ENCODE assay signal across 8 cellular contexts in the genomic region with DNA sequence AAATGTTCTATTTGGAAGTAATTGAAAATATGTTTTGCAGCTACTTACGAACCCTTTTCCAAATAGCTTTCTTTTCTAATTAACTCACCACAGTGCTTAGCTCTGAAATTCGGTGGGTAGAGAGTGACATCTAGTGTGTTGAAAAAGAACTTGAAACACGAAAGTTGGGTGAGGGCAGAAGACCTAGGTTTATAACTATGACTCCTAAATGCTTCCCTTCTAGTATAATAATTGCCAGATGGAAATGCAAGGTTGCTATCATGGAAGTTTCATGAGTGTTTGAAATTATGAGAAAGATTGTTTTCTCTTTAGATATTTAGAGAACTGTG.
DNase-seq lines count a peak whose midpoint lies in the region; ATAC-seq and TF ChIP-seq lines count a peak whose summit lies in the region.

No MANE protein-coding gene starts in this region.

- DNase-seq in OCI-LY7 (ENCODE audit: low spot score) (peak; percentile 23), esophagus muscularis mucosa (ENCODE audit: extremely low spot score) (no peak), neural crest cell (ENCODE audit: low read depth, low spot score) (no peak)
- DNase-seq in activated effector memory CD4-positive, alpha-beta T cell treated with Interleukin-2 at 50 U/mL for 16 hours = no peak

- no peaks in the 10 kb centered on the region for H3K36me3 Mint-ChIP-seq in neural crest cell (ENCODE audit: low read depth)

- H3K27ac ChIP-seq in ACC112 (ENCODE audit: low read depth, low read length) (no peak overlapping the region), OCI-LY7 (ENCODE audit: low read depth, low read length, poor library complexity, severe bottlenecking) (no peak overlapping the region), esophagus muscularis mucosa (replicated peaks in 1 of 4) (no peak overlapping the region)

- no peaks in the 10 kb centered on the region for H3K9me2 ChIP-seq in OCI-LY7 (ENCODE audit: insufficient read depth, low read length)

- H3K4me1 Mint-ChIP-seq in neural crest cell = peaks cover 17% of the 10 kb centered on the region

- H3K79me2 ChIP-seq in ACC112 (ENCODE audit: control insufficient read depth, insufficient read depth, low read length, unreplicated experiment) (no peaks in the 10 kb centered on the region), OCI-LY7 (ENCODE audit: insufficient read depth, low read depth, low read length) (no peaks in the 10 kb centered on the region)

- H3K9me3 ChIP-seq in OCI-LY7 (ENCODE audit: low read length) (no peaks in the 10 kb centered on the region), esophagus muscularis mucosa (no peaks in the 10 kb centered on the region)

- H3K4me2 ChIP-seq in OCI-LY7 (ENCODE audit: low read length) = no peak overlapping the region

- no peaks in the 10 kb centered on the region for H3K27me3 Mint-ChIP-seq in neural crest cell (ENCODE audit: low read depth)

- H3K4me1 ChIP-seq in ACC112 (ENCODE audit: control insufficient read depth, insufficient read depth, low read length, unreplicated experiment) (no peaks in the 10 kb centered on the region), OCI-LY7 (ENCODE audit: insufficient read depth, low read length, poor library complexity, severe bottlenecking) (no peaks in the 10 kb centered on the region), esophagus muscularis mucosa (peaks cover 0 to 7% (median 0%) of the 10 kb centered on the region in 4 donors)

- no peak overlapping the region for H3K4me3 Mint-ChIP-seq in neural crest cell

- H4K20me1 ChIP-seq in OCI-LY7 (ENCODE audit: insufficient read depth, low read length) = no peaks in the 10 kb centered on the region

- TF ChIP-seq CTCF in OCI-LY7 (conservative IDR thresholded peaks at IDR 0.05; ENCODE audit: low read length) (peak; percentile 74), esophagus muscularis mucosa (IDR thresholded peaks at IDR 0.05) (peak; percentile 39 to 52 (median 42)), neural crest cell (conservative IDR thresholded peaks at IDR 0.05) (peak; percentile 69)

- H3K9me3 Mint-ChIP-seq in neural crest cell = no peaks in the 10 kb centered on the region

- POLR2A ChIA-PET in OCI-LY7 (lab: Charles Lee) = interaction anchor here (0.6 to 1.1 kb wide), 4 partner anchors 10 to 939 kb away, joined by 4 to 5 read pairs (median 4); no protein-coding TSS in a partner anchor

- no peak for TF ChIP-seq POLR2A in esophagus muscularis mucosa (IDR thresholded peaks at IDR 0.05; ENCODE audit: low read depth)

- intact Hi-C loops in OCI-LY7 (cut with micrococcal nuclease; ENCODE audit: unreplicated experiment) = no loop called here
- intact Hi-C loops in esophagus muscularis mucosa (cut with DNase I) = no loop called here

- WGBS in esophagus muscularis mucosa = 8% methylated on average over 3 of the region's 3 CpGs

- BruUV-seq in OCI-LY7 (replicated peaks; lab: Mats Ljungman, UMichigan) = no TSS peak

- H3K27me3 ChIP-seq in ACC112 (ENCODE audit: insufficient read depth, low read length) (no peaks in the 10 kb centered on the region), esophagus muscularis mucosa (no peaks in the 10 kb centered on the region)

- H3K36me3 ChIP-seq in ACC112 (ENCODE audit: insufficient read depth, low read length) (no peaks in the 10 kb centered on the region), OCI-LY7 (ENCODE audit: insufficient read depth, low read length) (no peaks in the 10 kb centered on the region), esophagus muscularis mucosa (no peaks in the 10 kb centered on the region)

- ATAC-seq in GM18498 (IDR thresholded peaks at IDR 0.05; ENCODE audit: unreplicated experiment) (peak; percentile 64), HG03460 (IDR thresholded peaks at IDR 0.05; ENCODE audit: unreplicated experiment) (peak; percentile 59), GM18517 (IDR thresholded peaks at IDR 0.05; ENCODE audit: unreplicated experiment) (no peak)

- H3K27ac Mint-ChIP-seq in neural crest cell (ENCODE audit: unreplicated experiment) = no peak overlapping the region

- H3K4me3 ChIP-seq in ACC112 (ENCODE audit: low read depth, low read length) = peak overlapping the region; percentile 66
- no peak overlapping the region for H3K4me3 ChIP-seq in OCI-LY7 (ENCODE audit: low read depth, low read length, poor library complexity, severe bottlenecking)
- H3K4me3 ChIP-seq in esophagus muscularis mucosa = no peak overlapping the region

- CTCF ChIA-PET in OCI-LY7 (lab: Charles Lee; ENCODE audit: unreplicated experiment) = no interaction called here

- H2AFZ ChIP-seq in ACC112 (ENCODE audit: low read length, unreplicated experiment) = peak overlapping the region; percentile 67
- 0 out of 2 replicates have a peak overlapping the region, but pooled peaks have one; percentile 38 for H2AFZ ChIP-seq in OCI-LY7 (ENCODE audit: low read length)

- no peak for TF ChIP-seq EP300 in esophagus muscularis mucosa (IDR thresholded peaks at IDR 0.05)
